ENCODE assay signal across 8 cellular contexts in genomic region chr1:26431979-26432695, GRCh38. TPM values are rescaled to one million over a fixed set of nuclear protein-coding genes. Genes with fewer than 3 reads are reported as not detected.
DNase-seq lines count a peak whose midpoint lies in the region; ATAC-seq and TF ChIP-seq lines count a peak whose summit lies in the region.

A gene with protein sequence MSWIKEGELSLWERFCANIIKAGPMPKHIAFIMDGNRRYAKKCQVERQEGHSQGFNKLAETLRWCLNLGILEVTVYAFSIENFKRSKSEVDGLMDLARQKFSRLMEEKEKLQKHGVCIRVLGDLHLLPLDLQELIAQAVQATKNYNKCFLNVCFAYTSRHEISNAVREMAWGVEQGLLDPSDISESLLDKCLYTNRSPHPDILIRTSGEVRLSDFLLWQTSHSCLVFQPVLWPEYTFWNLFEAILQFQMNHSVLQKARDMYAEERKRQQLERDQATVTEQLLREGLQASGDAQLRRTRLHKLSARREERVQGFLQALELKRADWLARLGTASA (plus strand): TSS chr1:26432321. CDS start chr1:26432946, 625 bp downstream.

- peak within 1 kb of the TSS; percentile 99 to 100 for H3K4me3 ChIP-seq in Panc1 (ENCODE audit: low read depth in 2 of 2, low read length in 2 of 2)
- H3K4me3 ChIP-seq in muscle layer of duodenum (ENCODE audit: low read depth in 1 of 2, low read length in 2 of 2): peak within 1 kb of the TSS; percentile 75 to 77

- peak; percentile 99 for DNase-seq in DMS53 (lab: John Stamatoyannopoulos, UW)
- peak; percentile 96 for DNase-seq in KG1 (lab: John Stamatoyannopoulos, UW)
- peak; percentile 93 for DNase-seq in Panc1 (ENCODE audit: low read depth, low spot score)
- DNase-seq in activated T-cell treated with anti-CD3 and anti-CD28 coated beads, Interleukin-2, amount 50 U/mL, for 4 hours: peak; percentile 99
- peak; percentile 99 to 100 for DNase-seq in erythroblast (lab: John Stamatoyannopoulos, UW)
- peak; percentile 97 to 98 for DNase-seq in stimulated activated CD8-positive, alpha-beta memory T cell treated with anti-CD3 and anti-CD28 coated beads, Interleukin-7, amount 100 ng/mL, for 4 hours (ENCODE audit: low read depth in 2 of 2)

- ATAC-seq in GM21723 (IDR thresholded peaks at IDR 0.05; ENCODE audit: unreplicated experiment): peak; percentile 92
- ATAC-seq in Panc1: peak; percentile 98
- ATAC-seq in activated T-cell treated with anti-CD3 and anti-CD28 coated beads, Interleukin-2, amount 50 U/mL, for 4 hours: peak; percentile 97 to 99

- H3K27ac ChIP-seq in Panc1 (ENCODE audit: low read length) (peak within 1 kb of the TSS; percentile 95), muscle layer of duodenum (ENCODE audit: low read length) (peak within 1 kb of the TSS; percentile 82)

- H3K4me1 ChIP-seq in Panc1 (ENCODE audit: control insufficient read depth, insufficient read depth, low read length) (peaks cover 21% of the 10 kb centered on the region), muscle layer of duodenum (ENCODE audit: control insufficient read depth in 1 of 2, insufficient read depth in 2 of 2, low read length in 2 of 2) (peaks cover 7 to 28% of the 10 kb centered on the region in 2 donors)

- no TSS peak for BruUV-seq in Panc1 (replicated peaks; lab: Mats Ljungman, UMichigan)

- TF ChIP-seq CTCF in Panc1 (IDR thresholded peaks at IDR 0.05): no peak

- CTCF ChIA-PET in Panc1 (lab: Charles Lee): interaction anchor here (1.4 kb wide), 1 partner anchor 15 kb away, joined by 4 read pairs; no protein-coding TSS in a partner anchor

- peak; percentile 96 for TF ChIP-seq POLR2A in erythroblast (IDR thresholded peaks at IDR 0.05; ENCODE audit: low read length)

- H3K9me3 ChIP-seq in Panc1 (ENCODE audit: control insufficient read depth, insufficient read depth, low read depth, low read length) (no peaks in the 10 kb centered on the region), muscle layer of duodenum (ENCODE audit: control insufficient read depth in 1 of 2, low read length in 2 of 2) (no peaks in the 10 kb centered on the region)

- no peaks in the 10 kb centered on the region for H3K9me3 Mint-ChIP-seq in activated T-cell treated with anti-CD3 and anti-CD28 coated beads, Interleukin-2, amount 50 U/mL, for 4 hours

- H3K27me3 Mint-ChIP-seq in activated T-cell treated with anti-CD3 and anti-CD28 coated beads, Interleukin-2, amount 50 U/mL, for 4 hours (ENCODE audit: low read depth): no peaks in the 10 kb centered on the region

- peaks cover 8% of the 10 kb centered on the region for H3K36me3 Mint-ChIP-seq in activated T-cell treated with anti-CD3 and anti-CD28 coated beads, Interleukin-2, amount 50 U/mL, for 4 hours (ENCODE audit: insufficient read depth)

- H3K36me3 ChIP-seq in Panc1 (ENCODE audit: control insufficient read depth, insufficient read depth, low read length) (peaks cover 6% of the 10 kb centered on the region; the same call in 1 of the 2 replicates), muscle layer of duodenum (ENCODE audit: control insufficient read depth in 1 of 2, insufficient read depth in 2 of 2, low read length in 2 of 2) (peaks cover 4 to 12% of the 10 kb centered on the region in 2 donors)

- H3K27me3 ChIP-seq in Panc1 (ENCODE audit: control insufficient read depth, insufficient read depth, low read length) (no peaks in the 10 kb centered on the region), muscle layer of duodenum (ENCODE audit: low read depth, low read length) (no peaks in the 10 kb centered on the region)

- H3K4me1 Mint-ChIP-seq in activated T-cell treated with anti-CD3 and anti-CD28 coated beads, Interleukin-2, amount 50 U/mL, for 4 hours (ENCODE audit: low read depth): peaks cover 19% of the 10 kb centered on the region

- in situ Hi-C loops in Panc1 (cut with HindIII; ENCODE audit: low pct_unique_long_range_greater_than_20kb, low sequenced_read_pairs): no loop called here

- peak within 1 kb of the TSS; percentile 95 for H3K4me3 Mint-ChIP-seq in activated T-cell treated with anti-CD3 and anti-CD28 coated beads, Interleukin-2, amount 50 U/mL, for 4 hours

- intact Hi-C loops in Panc1 (cut with micrococcal nuclease; ENCODE audit: unreplicated experiment): no loop called here

- POLR2A ChIA-PET in Panc1 (lab: Charles Lee): interaction anchor here (0.5 kb wide), 1 partner anchor 1473 kb away, joined by 3 read pairs; no protein-coding TSS in a partner anchor

RNA-seq across cellular contexts. Expression of the gene that starts here (rescaled TPM):
- 56.7 TPM for total RNA-seq in Panc1 (2021; ENCODE audit: unreplicated experiment)
- 30.3 TPM for polyA plus RNA-seq in Panc1 (2012; ENCODE audit: insufficient read length)
- 10 to 100 TPM; 59.7 to 68.8 (median 60.1) TPM for total RNA-seq in activated T-cell treated with anti-CD3 and anti-CD28 coated beads, Interleukin-2, amount 50 U/mL, for 4 hours

Comparison
In these comparisons a context has a peak if more than half of its experiments do, and no peak if none do; other contexts are left out.
1. Peak in every context shown above with its lines: DNase-seq, ATAC-seq, H3K4me3 ChIP-seq and H3K27ac ChIP-seq.